ENCODE assay signal across 18 cellular contexts in the genomic region with DNA sequence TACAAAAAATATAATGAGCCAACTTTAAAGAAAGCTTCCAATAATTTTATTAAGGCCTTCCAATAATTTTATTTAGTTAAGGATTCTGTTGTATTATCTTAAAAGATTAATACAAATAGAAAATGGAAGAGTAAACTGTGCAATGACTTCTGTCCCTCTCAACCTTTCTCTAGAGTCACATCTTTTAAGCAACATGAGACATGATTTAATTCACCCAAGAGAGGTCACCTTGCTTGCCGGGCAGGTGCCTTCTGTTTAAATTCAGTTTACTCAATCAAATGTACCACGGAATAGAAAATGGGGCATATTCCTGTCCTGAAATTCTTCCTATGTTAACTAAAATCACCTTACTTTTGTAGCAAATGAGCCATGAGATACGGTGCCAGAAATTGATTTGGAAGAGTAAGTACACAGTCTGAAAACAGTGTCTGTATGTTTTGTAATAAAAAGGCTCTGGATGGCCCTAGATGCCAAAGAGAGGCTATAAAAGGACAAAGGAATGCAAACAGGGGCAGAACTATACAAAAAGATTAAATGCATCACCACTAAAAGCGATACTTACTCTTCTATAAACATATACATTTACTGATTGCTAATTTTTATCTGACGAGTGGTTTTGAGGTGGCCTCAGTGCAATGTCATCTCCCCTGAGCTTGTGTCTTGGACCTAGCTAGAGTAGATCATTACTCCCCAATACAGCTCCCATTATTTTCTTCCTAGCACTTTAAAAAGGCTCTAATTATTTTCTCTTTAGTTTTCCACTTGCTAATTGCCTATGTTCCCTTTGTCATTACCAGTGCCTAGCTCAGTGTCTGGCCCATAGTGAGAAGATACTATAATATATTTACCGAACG.
"Had no signal": no experiment of that assay in that cellular context is flagged by ENCODE, and none has a peak within 500 bp of the region (broad histone marks: within the 10 kb centered on the region; RNA-seq: fewer than 3 reads in every experiment).

No MANE protein-coding gene starts in this region.

- DNase-seq: activated CD4-positive, alpha-beta memory T cell treated with anti-CD3 and anti-CD28 coated beads, Interleukin-2, amount 10 ng/mL, durations not matched to agents 7 days and 5 days; activated CD4-positive, alpha-beta T cell treated with anti-CD3 and anti-CD28 coated beads for 36 hours; activated naive CD4-positive, alpha-beta T cell; activated naive CD8-positive, alpha-beta T cell treated with anti-CD3 and anti-CD28 coated beads, Interleukin-2, amount 50 U/mL, for 24 hours; activated T-cell treated with anti-CD3 and anti-CD28 coated beads, Interleukin-2, amount 50 U/mL, for 48 hours; dorsolateral prefrontal cortex; foreskin keratinocyte; immature natural killer cell; midbrain; pancreas; stimulated activated CD4-positive, alpha-beta T cell treated with anti-CD3 and anti-CD28 coated beads, Interleukin-15, amount 100 ng/mL, for 24 hours; stimulated activated CD4-positive, alpha-beta T cell treated with anti-CD3 and anti-CD28 coated beads, Interleukin-4, amount 100 ng/mL, for 24 hours; testis; WERI-Rb-1 had no signal

- H3K36me3 ChIP-seq: ascending aorta, neural progenitor cell, pancreas, WERI-Rb-1 had no signal

- H3K9me3 ChIP-seq: pancreas, testis had no signal

- H3K9ac ChIP-seq: neural progenitor cell had no signal

- H3K4me3 ChIP-seq: ascending aorta, dorsolateral prefrontal cortex, lung, neural progenitor cell, pancreas, testis had no signal

- H3K4me1 ChIP-seq: ascending aorta, foreskin keratinocyte, testis had no signal

- H3K27ac ChIP-seq: ascending aorta, dorsolateral prefrontal cortex, foreskin keratinocyte, neural progenitor cell, pancreas, testis, WERI-Rb-1 had no signal

- ATAC-seq: activated CD4-positive, alpha-beta T cell treated with anti-CD3 and anti-CD28 coated beads for 36 hours; activated naive CD8-positive, alpha-beta T cell treated with anti-CD3 and anti-CD28 coated beads, Interleukin-2, amount 50 U/mL, for 24 hours; esophagus mucosa; foreskin keratinocyte; pancreas had no signal

- H3K27me3 ChIP-seq: ascending aorta, dorsolateral prefrontal cortex, foreskin keratinocyte, neural progenitor cell, pancreas, testis had no signal
